Comparison of ENCODE assay signal across 7 cellular contexts in genomic region chr6:51414361-51414760, GRCh38.
"Had no signal": no experiment of that assay in that cellular context is flagged by ENCODE, and none has a peak within 500 bp of the region (broad histone marks: within the 10 kb centered on the region; RNA-seq: fewer than 3 reads in every experiment).

No MANE protein-coding gene starts in this region.

- H3K27ac ChIP-seq: HL-60 had no signal

- DNase-seq: IMR-90, KBM-7, KG1 had no signal

- FAIRE-seq: HepG2, HTR-8/SVneo, K562 had no signal

- ATAC-seq: HepG2, K562 had no signal

- H3K4me3 ChIP-seq: K562 had no signal
